9 cellular contexts compared by ENCODE assay signal in genomic region chr14:93543766-93544165, GRCh38.
DNase-seq lines count a peak whose midpoint lies in the region; ATAC-seq and TF ChIP-seq lines count a peak whose summit lies in the region.
"Had no signal": no experiment of that assay in that cellular context is flagged by ENCODE, and none has a peak within 500 bp of the region (broad histone marks: within the 10 kb centered on the region; RNA-seq: fewer than 3 reads in every experiment).

No MANE protein-coding gene starts in this region.

- no peak overlapping the region for H3K27ac ChIP-seq in RWPE1

- POLR2A ChIA-PET in RWPE1 (lab: Yijun Ruan, JAX; ENCODE audit: low non-redundant PET): no interaction called here

- ATAC-seq in HG03280 (IDR thresholded peaks at IDR 0.05; ENCODE audit: unreplicated experiment) (no peak), HG03159 (IDR thresholded peaks at IDR 0.05; ENCODE audit: unreplicated experiment) (no peak)
- ATAC-seq: activated CD4-positive, CD25-positive, alpha-beta regulatory T cell treated with anti-CD3 and anti-CD28 coated beads, Interleukin-2, amount 50 U/mL, for 24 hours had no signal

- CTCF ChIA-PET in RWPE1 (lab: Yijun Ruan, JAX): no interaction called here

- peak; percentile 28 for DNase-seq in Ammon's horn (ENCODE audit: low spot score)
- DNase-seq in GM20000 (ENCODE audit: low spot score): peak; percentile 9
- no peak for DNase-seq in RWPE1 (ENCODE audit: low spot score)
- DNase-seq in globus pallidus (ENCODE audit: low spot score): peak; percentile 34
- no peak for DNase-seq in cortex of kidney (lab: John Stamatoyannopoulos, UW)
- no peak for DNase-seq in effector CD8-positive, alpha-beta T cell (lab: John Stamatoyannopoulos, UW)

- TF ChIP-seq CTCF in GM20000 (IDR thresholded peaks at IDR 0.05; ENCODE audit: extremely low read depth, missing control alignments) (peak; percentile 24), RWPE1 (conservative IDR thresholded peaks at IDR 0.05; ENCODE audit: low read depth) (peak; percentile 42)

Comparison
In these comparisons a context has a peak if more than half of its experiments do, and no peak if none do; other contexts are left out.
1. DNase-seq: peak in Ammon's horn (single experiment), GM20000 (single experiment) and globus pallidus (single experiment); none in RWPE1 (single experiment), cortex of kidney (single experiment) and effector CD8-positive, alpha-beta T cell (single experiment).